25 cellular contexts compared by ENCODE assay signal in the genomic region with DNA sequence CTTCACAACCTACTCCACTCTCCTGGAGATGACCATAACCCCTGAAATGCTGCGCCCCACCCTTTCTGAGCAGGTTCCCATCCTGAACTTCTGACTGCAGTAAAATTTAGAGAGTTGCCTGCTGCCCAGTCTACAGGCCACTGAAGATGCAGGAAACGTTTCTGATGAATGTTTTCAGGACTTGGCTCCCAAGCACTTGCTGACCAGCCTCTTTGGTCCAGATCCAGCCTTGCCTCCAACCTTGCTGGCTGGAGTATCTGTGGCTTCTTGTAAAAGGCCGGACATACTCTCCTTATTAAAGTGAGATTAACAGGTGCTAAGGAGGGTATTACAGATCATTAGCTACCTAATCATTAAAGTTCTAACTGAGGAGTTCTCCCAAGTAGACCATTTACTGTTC.
"Had no signal": no experiment of that assay in that cellular context is flagged by ENCODE, and none has a peak within 500 bp of the region (broad histone marks: within the 10 kb centered on the region; RNA-seq: fewer than 3 reads in every experiment).

No MANE protein-coding gene starts in this region.

- H3K36me3 ChIP-seq: gastrocnemius medialis, right lobe of liver, stomach, suprapubic skin, transverse colon, vagina had no signal

- H3K4me1 ChIP-seq: gastrocnemius medialis, parathyroid adenoma, transverse colon, vagina had no signal

- H3K4me3 Mint-ChIP-seq: activated CD4-positive, alpha-beta memory T cell treated with anti-CD3 and anti-CD28 coated beads for 36 hours; activated naive CD8-positive, alpha-beta T cell treated with anti-CD3 and anti-CD28 coated beads for 36 hours; brain; stimulated activated memory B cell treated with anti-CD40 and anti-IgM and Interleukin-4, amounts not matched to agents 10 μg/mL and 1 μg/mL and 100 μg/mL, for 72 hours; T-helper 1 cell treated with Interleukin-12 subunit alpha and Interleukin-12 subunit beta and Interleukin-4 antibody, amounts not matched to agents 30 μg/mL and 1 μg/mL, for 36 hours had no signal

- H3K9me3 Mint-ChIP-seq: activated CD4-positive, alpha-beta memory T cell treated with anti-CD3 and anti-CD28 coated beads for 36 hours; activated naive CD8-positive, alpha-beta T cell treated with anti-CD3 and anti-CD28 coated beads for 36 hours; stimulated activated memory B cell treated with anti-CD40 and anti-IgM and Interleukin-4, amounts not matched to agents 10 μg/mL and 1 μg/mL and 100 μg/mL, for 72 hours; T-helper 1 cell treated with Interleukin-12 subunit alpha and Interleukin-12 subunit beta and Interleukin-4 antibody, amounts not matched to agents 30 μg/mL and 1 μg/mL, for 36 hours had no signal

- H3K4me3 ChIP-seq: gastrocnemius medialis, right lobe of liver, stomach, suprapubic skin, transverse colon, vagina had no signal

- H3K36me3 Mint-ChIP-seq: activated CD4-positive, alpha-beta memory T cell treated with anti-CD3 and anti-CD28 coated beads for 36 hours; activated naive CD8-positive, alpha-beta T cell treated with anti-CD3 and anti-CD28 coated beads for 36 hours; brain; stimulated activated memory B cell treated with anti-CD40 and anti-IgM and Interleukin-4, amounts not matched to agents 10 μg/mL and 1 μg/mL and 100 μg/mL, for 72 hours had no signal

- H3K9me3 ChIP-seq: gastrocnemius medialis, right lobe of liver, stomach, suprapubic skin, transverse colon, vagina had no signal

- H3K27me3 ChIP-seq: gastrocnemius medialis, right lobe of liver, stomach, suprapubic skin, transverse colon, vagina had no signal

- ATAC-seq: gastrocnemius medialis; left ventricle myocardium superior; right lobe of liver; stimulated activated memory B cell treated with anti-CD40 and anti-IgM and Interleukin-4, amounts not matched to agents 10 μg/mL and 1 μg/mL and 100 μg/mL, for 72 hours had no signal

- H3K4me1 Mint-ChIP-seq: activated naive CD8-positive, alpha-beta T cell treated with anti-CD3 and anti-CD28 coated beads for 36 hours; stimulated activated memory B cell treated with anti-CD40 and anti-IgM and Interleukin-4, amounts not matched to agents 10 μg/mL and 1 μg/mL and 100 μg/mL, for 72 hours had no signal

- H2AFZ ChIP-seq: parathyroid adenoma had no signal

- DNase-seq: activated CD4-positive, alpha-beta memory T cell treated with anti-CD3 and anti-CD28 coated beads for 36 hours; activated CD4-positive, alpha-beta T cell treated with anti-CD3 and anti-CD28 coated beads for 4 hours; activated CD4-positive, CD25-positive, alpha-beta regulatory T cell; activated naive CD4-positive, alpha-beta T cell treated with Interleukin-2 at 50 U/mL for 16 hours; activated naive CD8-positive, alpha-beta T cell treated with anti-CD3 and anti-CD28 coated beads for 36 hours; activated T-cell treated with anti-CD3 and anti-CD28 coated beads, Interleukin-2, amount 50 U/mL, for 48 hours; dermis blood vessel endothelial cell; effector CD8-positive, alpha-beta T cell; erythroblast; gastrocnemius medialis; hippocampal formation; left ventricle myocardium superior; nucleus accumbens; right lobe of liver; small intestine; stimulated activated CD4-positive, alpha-beta T cell treated with anti-CD3 and anti-CD28 coated beads, Interleukin-2, amount 100 ng/mL, for 24 hours; stomach; T1000; transverse colon had no signal

- H3K9ac ChIP-seq: parathyroid adenoma had no signal

- H3K27ac Mint-ChIP-seq: activated CD4-positive, alpha-beta memory T cell treated with anti-CD3 and anti-CD28 coated beads for 36 hours; activated naive CD8-positive, alpha-beta T cell treated with anti-CD3 and anti-CD28 coated beads for 36 hours; stimulated activated memory B cell treated with anti-CD40 and anti-IgM and Interleukin-4, amounts not matched to agents 10 μg/mL and 1 μg/mL and 100 μg/mL, for 72 hours; T-helper 1 cell treated with Interleukin-12 subunit alpha and Interleukin-12 subunit beta and Interleukin-4 antibody, amounts not matched to agents 30 μg/mL and 1 μg/mL, for 36 hours had no signal

- H3K27ac ChIP-seq: gastrocnemius medialis, parathyroid adenoma, right lobe of liver, stomach, transverse colon, vagina had no signal
